ENCODE assay signal across 9 cellular contexts in genomic region chr6:141326426-141326825, GRCh38.
DNase-seq lines count a peak whose midpoint lies in the region; ATAC-seq and TF ChIP-seq lines count a peak whose summit lies in the region.
"Had no signal": no experiment of that assay in that cellular context is flagged by ENCODE, and none has a peak within 500 bp of the region (broad histone marks: within the 10 kb centered on the region; RNA-seq: fewer than 3 reads in every experiment).

No MANE protein-coding gene starts in this region.

- peaks cover 12% of the 10 kb centered on the region for H3K4me1 Mint-ChIP-seq in activated CD4-positive, alpha-beta memory T cell treated with anti-CD3 and anti-CD28 coated beads, Interleukin-2, amount 10 ng/mL, durations not matched to agents 7 days and 5 days

- no peaks in the 10 kb centered on the region for H3K9me3 ChIP-seq in gastroesophageal sphincter

- no peaks in the 10 kb centered on the region for H3K36me3 ChIP-seq in gastroesophageal sphincter

- H3K27me3 ChIP-seq in gastroesophageal sphincter: no peaks in the 10 kb centered on the region

- TF ChIP-seq POLR2A in gastroesophageal sphincter (IDR thresholded peaks at IDR 0.05): no peak

- ATAC-seq in HG03558 (IDR thresholded peaks at IDR 0.05; ENCODE audit: extremely low read depth, unreplicated experiment) (peak; percentile 56), gastroesophageal sphincter (peak; percentile 93), HG02840 (IDR thresholded peaks at IDR 0.05; ENCODE audit: low FRiP score, unreplicated experiment) (no peak)

- TF ChIP-seq EP300 in gastroesophageal sphincter (IDR thresholded peaks at IDR 0.05): no peak

- H3K27ac Mint-ChIP-seq in activated CD4-positive, alpha-beta memory T cell treated with anti-CD3 and anti-CD28 coated beads, Interleukin-2, amount 10 ng/mL, durations not matched to agents 7 days and 5 days: peak overlapping the region; percentile 24

- no peaks in the 10 kb centered on the region for H3K27me3 Mint-ChIP-seq in activated CD4-positive, alpha-beta memory T cell treated with anti-CD3 and anti-CD28 coated beads, Interleukin-2, amount 10 ng/mL, durations not matched to agents 7 days and 5 days

- H3K36me3 Mint-ChIP-seq in activated CD4-positive, alpha-beta memory T cell treated with anti-CD3 and anti-CD28 coated beads, Interleukin-2, amount 10 ng/mL, durations not matched to agents 7 days and 5 days (ENCODE audit: low read depth): no peaks in the 10 kb centered on the region

- 24 to 29% methylated on average over 5 of the region's 5 CpGs for WGBS in gastroesophageal sphincter (ENCODE audit: low coverage in 1 of 2), 2 donors

- H3K9me3 Mint-ChIP-seq in activated CD4-positive, alpha-beta memory T cell treated with anti-CD3 and anti-CD28 coated beads, Interleukin-2, amount 10 ng/mL, durations not matched to agents 7 days and 5 days: no peaks in the 10 kb centered on the region

- DNase-seq in GM12864 (ENCODE audit: low read depth): peak; percentile 1
- peak; percentile 51 for DNase-seq in activated CD4-positive, alpha-beta memory T cell treated with anti-CD3 and anti-CD28 coated beads, Interleukin-2, amount 10 ng/mL, durations not matched to agents 7 days and 5 days
- peak; percentile 28 to 64 for DNase-seq in stimulated activated CD4-positive, alpha-beta T cell treated with anti-CD3 and anti-CD28 coated beads, Interleukin-2, amount 100 ng/mL, for 24 hours
- no peak for DNase-seq in retina
- no peak for DNase-seq in germinal center (ENCODE audit: low spot score)

- H3K4me3 Mint-ChIP-seq in activated CD4-positive, alpha-beta memory T cell treated with anti-CD3 and anti-CD28 coated beads, Interleukin-2, amount 10 ng/mL, durations not matched to agents 7 days and 5 days: peak overlapping the region; percentile 46

- no peak overlapping the region for H3K27ac ChIP-seq in gastroesophageal sphincter
- H3K27ac ChIP-seq: SK-N-MC had no signal

- TF ChIP-seq CTCF in GM12864 (IDR thresholded peaks at IDR 0.05; ENCODE audit: low read depth, low read length, missing control alignments) (no peak), gastroesophageal sphincter (IDR thresholded peaks at IDR 0.05) (no peak)

- H3K4me1 ChIP-seq in gastroesophageal sphincter: no peaks in the 10 kb centered on the region

- POLR2A ChIA-PET in activated CD4-positive, alpha-beta memory T cell treated with anti-CD3 and anti-CD28 coated beads, Interleukin-2, amount 10 ng/mL, durations not matched to agents 7 days and 5 days (lab: Charles Lee): no interaction called here

- CTCF ChIA-PET in activated CD4-positive, alpha-beta memory T cell treated with anti-CD3 and anti-CD28 coated beads, Interleukin-2, amount 10 ng/mL, durations not matched to agents 7 days and 5 days (lab: Charles Lee): no interaction called here

- H3K4me3 ChIP-seq in GM12864 (ENCODE audit: low read depth, low read length): no peak overlapping the region
- H3K4me3 ChIP-seq in gastroesophageal sphincter: peak overlapping the region; percentile 21 to 30
- H3K4me3 ChIP-seq: SK-N-MC had no signal

Comparison
In these comparisons a context has a peak if more than half of its experiments do, and no peak if none do; other contexts are left out.
1. DNase-seq: peak in GM12864 (single experiment), activated CD4-positive, alpha-beta memory T cell treated with anti-CD3 and anti-CD28 coated beads, Interleukin-2, amount 10 ng/mL, durations not matched to agents 7 days and 5 days (single experiment) and stimulated activated CD4-positive, alpha-beta T cell treated with anti-CD3 and anti-CD28 coated beads, Interleukin-2, amount 100 ng/mL, for 24 hours (2 of 2); none in retina (single experiment) and germinal center (single experiment).